Comparison of ENCODE assay signal across 19 cellular contexts in genomic region chr2:96866149-96866548, GRCh38. TPM values are rescaled to one million over a fixed set of nuclear protein-coding genes. Genes with fewer than 3 reads are reported as not detected.
DNase-seq lines count a peak whose midpoint lies in the region; ATAC-seq, FAIRE-seq and TF ChIP-seq lines count a peak whose summit lies in the region.
"Had no signal": no experiment of that assay in that cellular context is flagged by ENCODE, and none has a peak within 500 bp of the region (broad histone marks: within the 10 kb centered on the region; RNA-seq: fewer than 3 reads in every experiment).

No MANE protein-coding gene starts in this region.

- TF ChIP-seq RAD21 in HepG2 (CRISPR knock-in tag; IDR thresholded peaks at IDR 0.05): no peak

- CTCF ChIA-PET in HepG2 (lab: Yijun Ruan, JAX; ENCODE audit: low intra/inter-chr PET ratio, low total read pairs): no interaction called here

- BruUV-seq in HepG2 (replicated peaks; lab: Mats Ljungman, UMichigan): no TSS peak

- intact Hi-C loops in HepG2 (cut with micrococcal nuclease; ENCODE audit: unreplicated experiment): no loop called here
- intact Hi-C loops in right lobe of liver (cut with DNase I): loop anchor here in 1 of 2 donors (10.0 kb wide), 1 partner anchor 51 kb away; the partner anchor contains the start of gene CNNM3
- intact Hi-C loops in kidney (cut with DNase I): no loop called here

- no peaks in the 10 kb centered on the region for H4K20me1 ChIP-seq in HepG2 (ENCODE audit: insufficient read depth, low read length)

- H3K4me1 ChIP-seq in HepG2 (ENCODE audit: insufficient read depth, low read length) (peaks cover 50% of the 10 kb centered on the region), right lobe of liver (peaks cover 0 to 61% (median 19%) of the 10 kb centered on the region in 4 donors), parathyroid adenoma (peaks cover 10% of the 10 kb centered on the region), kidney (ENCODE audit: control insufficient read depth in 1 of 2, insufficient read depth in 1 of 2, low read depth in 1 of 2, low read length in 2 of 2) (peaks cover 0 to 14% of the 10 kb centered on the region in 2 donors)

- H3K79me2 ChIP-seq in HepG2 (ENCODE audit: insufficient read depth, low read length) (peaks cover 23% of the 10 kb centered on the region), parathyroid adenoma (peaks cover 2% of the 10 kb centered on the region)

- H3K27ac ChIP-seq in HepG2 (ENCODE audit: extremely low read length, insufficient read depth, low read length) (no peak overlapping the region), right lobe of liver (peak overlapping the region in 1 of 3 donors; percentile 94), parathyroid adenoma (peak overlapping the region; percentile 11), kidney (ENCODE audit: low read depth in 2 of 2, low read length in 2 of 2) (no peak overlapping the region)

- no peaks in the 10 kb centered on the region for H3K9me3 Mint-ChIP-seq in immature natural killer cell
- H3K9me3 Mint-ChIP-seq: brain; CD8-positive, alpha-beta memory T cell; type B pancreatic cell had no signal

- H3K27me3 Mint-ChIP-seq in immature natural killer cell (ENCODE audit: low read depth in 3 of 3): peaks cover 5 to 13% (median 8%) of the 10 kb centered on the region in 3 donors
- H3K27me3 Mint-ChIP-seq: brain; CD8-positive, alpha-beta memory T cell; type B pancreatic cell had no signal

- FAIRE-seq in HepG2 (lab: Jason Lieb, UNC): no peak
- FAIRE-seq in kidney (lab: Jason Lieb, UNC): no peak
- FAIRE-seq: A549 had no signal

- no peak overlapping the region for H3K4me3 ChIP-seq in HepG2 (replicated peaks in 1 of 3; ENCODE audit: insufficient read depth in 1 of 3, low read depth in 2 of 3, low read length in 3 of 3)
- no peak overlapping the region for H3K4me3 ChIP-seq in right lobe of liver
- no peak overlapping the region for H3K4me3 ChIP-seq in parathyroid adenoma (ENCODE audit: low read depth, low read length)
- H3K4me3 ChIP-seq in kidney (ENCODE audit: low read length in 2 of 2): no peak overlapping the region
- H3K4me3 ChIP-seq: A549 had no signal

- no peak overlapping the region for H3K4me2 ChIP-seq in HepG2 (ENCODE audit: low read depth, low read length)
- H3K4me2 ChIP-seq in parathyroid adenoma (ENCODE audit: low read length): no peak overlapping the region
- H3K4me2 ChIP-seq: A549 had no signal

- H3K27me3 ChIP-seq in HepG2 (ENCODE audit: control insufficient read depth in 1 of 2, insufficient read depth in 2 of 2, low read length in 2 of 2) (peaks cover 0 to 9% of the 10 kb centered on the region in 2 experiments; a peak in 3 of 5 replicates), right lobe of liver (no peaks in the 10 kb centered on the region), parathyroid adenoma (ENCODE audit: control insufficient read depth, insufficient read depth, low read length) (no peaks in the 10 kb centered on the region)

- peak overlapping the region; percentile 82 to 93 (median 89) for H3K4me3 Mint-ChIP-seq in immature natural killer cell

- DNase-seq in HepG2 (ENCODE audit: low spot score) (no peak), right lobe of liver (no peak), immature natural killer cell (no peak), hippocampal formation (lab: John Stamatoyannopoulos, UW) (no peak), kidney (no peak)
- DNase-seq: activated CD4-positive, alpha-beta T cell treated with anti-CD3 and anti-CD28 coated beads, Interleukin-2, amount 50 U/mL, for 4 hours; activated naive CD4-positive, alpha-beta T cell treated with anti-CD3 and anti-CD28 coated beads, Interleukin-2, amount 50 U/mL, for 16 hours; CD8-positive, alpha-beta memory T cell; left colon; NCI-H2107; NCI-H748 treated with DMSO at 0.1 percent for 48 hours; stimulated activated CD4-positive, alpha-beta T cell treated with anti-CD3 and anti-CD28 coated beads, Interleukin-4, amount 100 ng/mL, for 24 hours; stimulated activated CD8-positive, alpha-beta memory T cell treated with anti-CD3 and anti-CD28 coated beads, Interleukin-4, amount 100 ng/mL, for 48 hours had no signal

- H3K27ac Mint-ChIP-seq in immature natural killer cell: peak overlapping the region in 4 of 6 donors; percentile 85 to 92 (median 88)

- H3K36me3 Mint-ChIP-seq in immature natural killer cell: peaks cover 3 to 17% (median 9%) of the 10 kb centered on the region in 3 donors

- 98% methylated on average over 13 of the region's 14 CpGs for WGBS in HepG2 (ENCODE audit: low lambda C conversion rate)
- WGBS in right lobe of liver (ENCODE audit: insufficient coverage, low coverage, low lambda C conversion rate, missing lambda C conversion rate): no CpG with 5 or more reads among the region's 14 CpGs

- ATAC-seq in HepG2 (no peak), right lobe of liver (no peak), GM21515 (IDR thresholded peaks at IDR 0.05; ENCODE audit: unreplicated experiment) (no peak), GM19035 (IDR thresholded peaks at IDR 0.05; ENCODE audit: unreplicated experiment) (no peak)
- ATAC-seq: A549, left colon had no signal

- H3K36me3 ChIP-seq in HepG2 (replicated peaks in 1 of 2; ENCODE audit: control insufficient read depth in 1 of 2, insufficient read depth in 2 of 2, low read length in 2 of 2): peaks cover 38 to 54% of the 10 kb centered on the region in 2 experiments
- H3K36me3 ChIP-seq in right lobe of liver: peaks cover 0 to 37% (median 21%) of the 10 kb centered on the region in 4 donors
- H3K36me3 ChIP-seq in parathyroid adenoma (ENCODE audit: control insufficient read depth, insufficient read depth, low read length): no peaks in the 10 kb centered on the region
- H3K36me3 ChIP-seq in kidney (ENCODE audit: control insufficient read depth in 1 of 2, insufficient read depth in 2 of 2, low read length in 2 of 2): peaks cover 18 to 22% of the 10 kb centered on the region in 2 donors

- in situ Hi-C loops in HepG2 (cut with HindIII; ENCODE audit: extremely low pct_ligation_motif_present, low pct_unique_long_range_greater_than_20kb): no loop called here

- H2AFZ ChIP-seq in HepG2 (ENCODE audit: low read length): no peak overlapping the region
- no peak overlapping the region for H2AFZ ChIP-seq in parathyroid adenoma

- TF ChIP-seq POLR2A in HepG2 (IDR thresholded peaks at IDR 0.05; ENCODE audit: insufficient read depth in 1 of 2, low read depth in 2 of 2, low read length in 2 of 2) (no peak), right lobe of liver (IDR thresholded peaks at IDR 0.05) (no peak)

- no peak for TF ChIP-seq EP300 in HepG2 (IDR thresholded peaks at IDR 0.05; ENCODE audit: low read depth in 2 of 2, low read length in 2 of 2)
- no peak for TF ChIP-seq EP300 in HepG2 (CRISPR knock-in tag; IDR thresholded peaks at IDR 0.05; ENCODE audit: borderline replicate concordance)

- H3K9ac ChIP-seq in HepG2 (ENCODE audit: insufficient read depth, low read depth, low read length) (no peak overlapping the region), parathyroid adenoma (no peak overlapping the region), kidney (ENCODE audit: low read length in 2 of 2) (no peak overlapping the region)

- TF ChIP-seq CTCF in HepG2 (CRISPR knock-in tag; IDR thresholded peaks at IDR 0.05) (no peak), right lobe of liver (IDR thresholded peaks at IDR 0.05) (no peak), parathyroid adenoma (IDR thresholded peaks at IDR 0.05) (no peak), kidney (IDR thresholded peaks at IDR 0.05; ENCODE audit: borderline replicate concordance, extremely low read depth, insufficient read depth) (no peak)

- H3K9me3 ChIP-seq in HepG2 (ENCODE audit: low read length) (no peaks in the 10 kb centered on the region), right lobe of liver (no peaks in the 10 kb centered on the region), parathyroid adenoma (ENCODE audit: control insufficient read depth, low read length) (no peaks in the 10 kb centered on the region), kidney (ENCODE audit: control insufficient read depth in 1 of 2, low read length in 2 of 2) (no peaks in the 10 kb centered on the region)
- H3K9me3 ChIP-seq: A549 had no signal

- peaks cover 43 to 46% of the 10 kb centered on the region in 2 donors for H3K4me1 Mint-ChIP-seq in immature natural killer cell

- POLR2A ChIA-PET in HepG2 (lab: Yijun Ruan, JAX): interaction anchor here (1.3 to 5.9 kb wide), 2 partner anchors 8 to 45 kb away, joined by 3 to 152 read pairs; partner anchors contain the start of gene ANKRD39

RNA-seq across cellular contexts. Expression of gene SEMA4C, which starts 3.7 kb away (rescaled TPM):
- total RNA-seq in HepG2 (2016; rRNA removed; fragmentation: Illumina TruSeq; extraction: Trizol) (11.3 and 25.9 TPM in 2 replicates), right lobe of liver (10 to 100 TPM; 11.9 to 18.9 (median 12.6) TPM), kidney (44.6 TPM)
- total RNA-seq in HepG2 (2016; cell fraction: cytosol; rRNA removed; fragmentation: Illumina TruSeq; extraction: Trizol; ENCODE audit: low read depth): 3.5 and 4.2 TPM in 2 replicates
- 8.4 and 25.7 TPM in 2 replicates for total RNA-seq in HepG2 (2016; cell fraction: insoluble cytoplasmic fraction; rRNA removed; fragmentation: Illumina TruSeq; extraction: Trizol)
- 10.9 and 11.4 TPM in 2 replicates for total RNA-seq in HepG2 (2016; cell fraction: membrane; rRNA removed; fragmentation: Illumina TruSeq; extraction: Trizol)
- total RNA-seq in HepG2 (2016; cell fraction: nucleus; rRNA removed; fragmentation: Illumina TruSeq; extraction: Trizol): 22.1 and 28.3 TPM in 2 replicates
- polyA plus RNA-seq in HepG2 (2011; rRNA removed) (46.6 and 69.2 TPM in 2 replicates), immature natural killer cell (10 to 100 TPM in 1 of 3 donors, 1 to 10 TPM in 2; 3.1 to 11.5 (median 4.8) TPM), kidney (ENCODE audit: insufficient read depth, low read depth, low replicate concordance) (11.1 TPM)
- polyA plus RNA-seq in HepG2 (2011; cell fraction: cytosol; rRNA removed): 33.4 and 47.8 TPM in 2 replicates
- polyA plus RNA-seq in HepG2 (2011; cell fraction: nucleus; rRNA removed): 135 and 157 TPM in 2 replicates
- 27.3 and 39.4 TPM in 2 replicates for polyA plus RNA-seq in HepG2 (2012)
- polyA plus RNA-seq in HepG2 (2016; cell fraction: cytosol; fragmentation: Illumina TruSeq; extraction: Trizol; ENCODE audit: low read depth): 1.0 and 1.2 TPM in 2 replicates
- polyA plus RNA-seq in HepG2 (2016; cell fraction: insoluble cytoplasmic fraction; fragmentation: Illumina TruSeq; extraction: Trizol; ENCODE audit: low read depth): 6.0 and 8.4 TPM in 2 replicates
- 3.1 and 3.2 TPM in 2 replicates for polyA plus RNA-seq in HepG2 (2016; cell fraction: membrane; fragmentation: Illumina TruSeq; extraction: Trizol; ENCODE audit: low read depth)
- 51.6 and 60.2 TPM in 2 replicates for polyA plus RNA-seq in HepG2 (2016; cell fraction: nucleus; fragmentation: Illumina TruSeq; extraction: Trizol; ENCODE audit: insufficient read depth, low read depth)
- polyA minus RNA-seq in HepG2 (2011; rRNA and poly(A)+ RNA removed; ENCODE audit: low replicate concordance): 29.1 and 175 TPM in 2 replicates
- 41.8 and 45.0 TPM in 2 replicates for polyA minus RNA-seq in HepG2 (2011; cell fraction: cytosol; rRNA and poly(A)+ RNA removed)
- 25.8 and 31.7 TPM in 2 replicates for polyA minus RNA-seq in HepG2 (2011; cell fraction: nucleus; rRNA and poly(A)+ RNA removed)

RNA-seq across cellular contexts. Expression of gene ANKRD39, which starts 8.3 kb away (rescaled TPM):
- 23.2 and 26.7 TPM in 2 replicates for total RNA-seq in HepG2 (2016; rRNA removed; fragmentation: Illumina TruSeq; extraction: Trizol)
- 40.7 and 45.8 TPM in 2 replicates for total RNA-seq in HepG2 (2016; cell fraction: cytosol; rRNA removed; fragmentation: Illumina TruSeq; extraction: Trizol; ENCODE audit: low read depth)
- 26.3 and 27.1 TPM in 2 replicates for total RNA-seq in HepG2 (2016; cell fraction: insoluble cytoplasmic fraction; rRNA removed; fragmentation: Illumina TruSeq; extraction: Trizol)
- total RNA-seq in HepG2 (2016; cell fraction: membrane; rRNA removed; fragmentation: Illumina TruSeq; extraction: Trizol): 37.4 and 41.3 TPM in 2 replicates
- total RNA-seq in HepG2 (2016; cell fraction: nucleus; rRNA removed; fragmentation: Illumina TruSeq; extraction: Trizol): 10.3 and 11.7 TPM in 2 replicates
- polyA plus RNA-seq in HepG2 (2011; rRNA removed): 24.8 and 27.8 TPM in 2 replicates
- 18.3 and 31.5 TPM in 2 replicates for polyA plus RNA-seq in HepG2 (2011; cell fraction: cytosol; rRNA removed)
- 24.2 and 29.2 TPM in 2 replicates for polyA plus RNA-seq in HepG2 (2011; cell fraction: nucleus; rRNA removed)
- 14.6 and 20.3 TPM in 2 replicates for polyA plus RNA-seq in HepG2 (2012)
- 55.3 and 63.9 TPM in 2 replicates for polyA plus RNA-seq in HepG2 (2016; cell fraction: cytosol; fragmentation: Illumina TruSeq; extraction: Trizol; ENCODE audit: low read depth)
- 33.9 and 35.0 TPM in 2 replicates for polyA plus RNA-seq in HepG2 (2016; cell fraction: insoluble cytoplasmic fraction; fragmentation: Illumina TruSeq; extraction: Trizol; ENCODE audit: low read depth)
- 40.8 and 47.0 TPM in 2 replicates for polyA plus RNA-seq in HepG2 (2016; cell fraction: membrane; fragmentation: Illumina TruSeq; extraction: Trizol; ENCODE audit: low read depth)
- polyA plus RNA-seq in HepG2 (2016; cell fraction: nucleus; fragmentation: Illumina TruSeq; extraction: Trizol; ENCODE audit: insufficient read depth, low read depth): 23.0 and 24.9 TPM in 2 replicates
- polyA minus RNA-seq in HepG2 (2011; rRNA and poly(A)+ RNA removed; ENCODE audit: low replicate concordance): 10.9 and 17.9 TPM in 2 replicates
- 4.6 and 5.6 TPM in 2 replicates for polyA minus RNA-seq in HepG2 (2011; cell fraction: cytosol; rRNA and poly(A)+ RNA removed)
- polyA minus RNA-seq in HepG2 (2011; cell fraction: nucleus; rRNA and poly(A)+ RNA removed): 8.2 and 14.2 TPM in 2 replicates
- total RNA-seq in right lobe of liver: 10 to 100 TPM in 3 of 6 experiments, 1 to 10 TPM in 3; 6.0 to 16.3 (median 9.7) TPM
- 10 to 100 TPM; 27.0 to 68.3 (median 41.2) TPM for polyA plus RNA-seq in immature natural killer cell
- 10.8 TPM for total RNA-seq in kidney
- polyA plus RNA-seq in kidney (ENCODE audit: insufficient read depth, low read depth, low replicate concordance): 19.2 TPM

RNA-seq across cellular contexts. Expression of gene ANKRD23, which starts 22.3 kb away (rescaled TPM):
- total RNA-seq in HepG2 (2016; rRNA removed; fragmentation: Illumina TruSeq; extraction: Trizol): 0.35 and 1.5 TPM in 2 replicates
- 0.35 and 0.51 TPM in 2 replicates for total RNA-seq in HepG2 (2016; cell fraction: cytosol; rRNA removed; fragmentation: Illumina TruSeq; extraction: Trizol; ENCODE audit: low read depth)
- total RNA-seq in HepG2 (2016; cell fraction: insoluble cytoplasmic fraction; rRNA removed; fragmentation: Illumina TruSeq; extraction: Trizol): 0.61 and 2.2 TPM in 2 replicates
- total RNA-seq in HepG2 (2016; cell fraction: membrane; rRNA removed; fragmentation: Illumina TruSeq; extraction: Trizol): 0.77 and 0.90 TPM in 2 replicates
- 2.3 and 2.8 TPM in 2 replicates for total RNA-seq in HepG2 (2016; cell fraction: nucleus; rRNA removed; fragmentation: Illumina TruSeq; extraction: Trizol)
- 1.6 and 2.7 TPM in 2 replicates for polyA plus RNA-seq in HepG2 (2011; rRNA removed)
- polyA plus RNA-seq in HepG2 (2011; cell fraction: cytosol; rRNA removed): 0.71 and 0.90 TPM in 2 replicates
- polyA plus RNA-seq in HepG2 (2011; cell fraction: nucleus; rRNA removed): 17.9 and 22.1 TPM in 2 replicates
- polyA plus RNA-seq in HepG2 (2012): 0.72 and 2.1 TPM in 2 replicates
- 0.47 and 0.50 TPM in 2 replicates for polyA plus RNA-seq in HepG2 (2016; cell fraction: cytosol; fragmentation: Illumina TruSeq; extraction: Trizol; ENCODE audit: low read depth)
- polyA plus RNA-seq in HepG2 (2016; cell fraction: insoluble cytoplasmic fraction; fragmentation: Illumina TruSeq; extraction: Trizol; ENCODE audit: low read depth): 0.32 and 0.50 TPM in 2 replicates
- 0.47 and 0.74 TPM in 2 replicates for polyA plus RNA-seq in HepG2 (2016; cell fraction: membrane; fragmentation: Illumina TruSeq; extraction: Trizol; ENCODE audit: low read depth)
- polyA plus RNA-seq in HepG2 (2016; cell fraction: nucleus; fragmentation: Illumina TruSeq; extraction: Trizol; ENCODE audit: insufficient read depth, low read depth): 9.2 and 10.4 TPM in 2 replicates
- 1.6 and 5.1 TPM in 2 replicates for polyA minus RNA-seq in HepG2 (2011; rRNA and poly(A)+ RNA removed; ENCODE audit: low replicate concordance)
- polyA minus RNA-seq in HepG2 (2011; cell fraction: cytosol; rRNA and poly(A)+ RNA removed): not detected in 2 replicates
- 3.9 and 4.1 TPM in 2 replicates for polyA minus RNA-seq in HepG2 (2011; cell fraction: nucleus; rRNA and poly(A)+ RNA removed)
- total RNA-seq in right lobe of liver: 1 to 10 TPM in 5 of 6 experiments, under 1 TPM in 1; 0.98 to 4.0 (median 2.7) TPM
- polyA plus RNA-seq in immature natural killer cell: 1 to 10 TPM in 1 of 3 donors, not detected in 2; 1.3 TPM
- 4.0 TPM for total RNA-seq in kidney
- polyA plus RNA-seq in kidney (ENCODE audit: insufficient read depth, low read depth, low replicate concordance): 1.6 TPM

RNA-seq across cellular contexts. Expression of gene CNNM3, which starts 50.1 kb away (rescaled TPM):
- 8.4 and 21.2 TPM in 2 replicates for total RNA-seq in HepG2 (2016; rRNA removed; fragmentation: Illumina TruSeq; extraction: Trizol)
- total RNA-seq in HepG2 (2016; cell fraction: cytosol; rRNA removed; fragmentation: Illumina TruSeq; extraction: Trizol; ENCODE audit: low read depth): 5.5 and 5.9 TPM in 2 replicates
- 6.5 and 21.5 TPM in 2 replicates for total RNA-seq in HepG2 (2016; cell fraction: insoluble cytoplasmic fraction; rRNA removed; fragmentation: Illumina TruSeq; extraction: Trizol)
- 8.5 and 9.2 TPM in 2 replicates for total RNA-seq in HepG2 (2016; cell fraction: membrane; rRNA removed; fragmentation: Illumina TruSeq; extraction: Trizol)
- 22.7 and 27.7 TPM in 2 replicates for total RNA-seq in HepG2 (2016; cell fraction: nucleus; rRNA removed; fragmentation: Illumina TruSeq; extraction: Trizol)
- polyA plus RNA-seq in HepG2 (2011; rRNA removed): 27.9 and 43.4 TPM in 2 replicates
- 24.2 and 26.5 TPM in 2 replicates for polyA plus RNA-seq in HepG2 (2011; cell fraction: cytosol; rRNA removed)
- 68.4 and 71.2 TPM in 2 replicates for polyA plus RNA-seq in HepG2 (2011; cell fraction: nucleus; rRNA removed)
- polyA plus RNA-seq in HepG2 (2012): 35.8 and 38.5 TPM in 2 replicates
- polyA plus RNA-seq in HepG2 (2016; cell fraction: cytosol; fragmentation: Illumina TruSeq; extraction: Trizol; ENCODE audit: low read depth): 4.3 and 4.5 TPM in 2 replicates
- 11.7 and 14.4 TPM in 2 replicates for polyA plus RNA-seq in HepG2 (2016; cell fraction: insoluble cytoplasmic fraction; fragmentation: Illumina TruSeq; extraction: Trizol; ENCODE audit: low read depth)
- 10.0 and 11.0 TPM in 2 replicates for polyA plus RNA-seq in HepG2 (2016; cell fraction: membrane; fragmentation: Illumina TruSeq; extraction: Trizol; ENCODE audit: low read depth)
- polyA plus RNA-seq in HepG2 (2016; cell fraction: nucleus; fragmentation: Illumina TruSeq; extraction: Trizol; ENCODE audit: insufficient read depth, low read depth): 48.6 and 52.0 TPM in 2 replicates
- polyA minus RNA-seq in HepG2 (2011; rRNA and poly(A)+ RNA removed; ENCODE audit: low replicate concordance): 49.9 and 152 TPM in 2 replicates
- 50.4 and 69.9 TPM in 2 replicates for polyA minus RNA-seq in HepG2 (2011; cell fraction: cytosol; rRNA and poly(A)+ RNA removed)
- polyA minus RNA-seq in HepG2 (2011; cell fraction: nucleus; rRNA and poly(A)+ RNA removed): 56.1 and 70.2 TPM in 2 replicates
- 10 to 100 TPM; 11.5 to 37.6 (median 21.6) TPM for total RNA-seq in right lobe of liver
- 10 to 100 TPM in 1 of 3 donors, 1 to 10 TPM in 2; 5.5 to 11.0 (median 9.9) TPM for polyA plus RNA-seq in immature natural killer cell
- 26.1 TPM for total RNA-seq in kidney
- polyA plus RNA-seq in kidney (ENCODE audit: insufficient read depth, low read depth, low replicate concordance): 6.9 TPM
